26 cellular contexts compared by ENCODE assay signal in genomic region chr9:136341042-136341655, GRCh38. TPM values are rescaled to one million over a fixed set of nuclear protein-coding genes. Genes with fewer than 3 reads are reported as not detected.
DNase-seq lines count a peak whose midpoint lies in the region; ATAC-seq, FAIRE-seq and TF ChIP-seq lines count a peak whose summit lies in the region.
"Had no signal": no experiment of that assay in that cellular context is flagged by ENCODE, and none has a peak within 500 bp of the region (broad histone marks: within the 10 kb centered on the region; RNA-seq: fewer than 3 reads in every experiment).

No MANE protein-coding gene starts in this region.

- peaks cover 0 to 99% (median 82%) of the 10 kb centered on the region in 11 experiments; a peak in 18 of 22 replicates for H4K20me1 ChIP-seq in BLaER1 treated with 17β-estradiol and CSF1 and Interleukin-3, amounts not matched to agents 10 nM and 100 nM
- no peaks in the 10 kb centered on the region for H4K20me1 ChIP-seq in K562 (replicated peaks; ENCODE audit: control insufficient read depth, insufficient read depth, low read length)

- in situ Hi-C loops in K562 (cut with MboI), result loop anchor here (25.0 kb wide), 1 partner anchor 296 kb away; no protein-coding TSS in a partner anchor

- H4K91ac ChIP-seq in trophoblast cell (ENCODE audit: low read depth, low read length), result no peak overlapping the region

- H3K36me3 ChIP-seq in BLaER1 treated with 17β-estradiol and CSF1 and Interleukin-3, amounts not matched to agents 10 nM and 100 nM, result peaks cover 16 to 78% (median 59%) of the 10 kb centered on the region in 11 experiments; a peak in 21 of 22 replicates
- peaks cover 22% of the 10 kb centered on the region; the same call in 1 of the 3 replicates for H3K36me3 ChIP-seq in K562 (ENCODE audit: control insufficient read depth, insufficient read depth, low read length)
- H3K36me3 ChIP-seq in trophoblast cell (ENCODE audit: control insufficient read depth in 1 of 2, insufficient read depth in 2 of 2, low read length in 2 of 2), result peaks cover 34% of the 10 kb centered on the region in 2 experiments

- BruUV-seq in K562 (replicated peaks; lab: Mats Ljungman, UMichigan), result no TSS peak

- H3K27ac Mint-ChIP-seq in effector memory CD8-positive, alpha-beta T cell, result no peak overlapping the region
- H3K27ac Mint-ChIP-seq in nephron progenitor cell, result no peak overlapping the region
- H3K27ac Mint-ChIP-seq: CD8-positive, alpha-beta T cell; HFFc6 had no signal

- H4K12ac ChIP-seq in trophoblast cell (ENCODE audit: low read depth, low read length), result no peak overlapping the region

- peaks cover 0 to 1% of the 10 kb centered on the region in 2 donors for H3K4me1 Mint-ChIP-seq in effector memory CD8-positive, alpha-beta T cell (ENCODE audit: low read depth in 2 of 2)
- H3K4me1 Mint-ChIP-seq in nephron progenitor cell, result peaks cover 37% of the 10 kb centered on the region

- DNase-seq in K562 (ENCODE audit: extremely low read depth in 1 of 4, low spot score in 3 of 4) (no peak), right cardiac atrium (peak; percentile 72 to 90 (median 87)), trophoblast cell (peak; percentile 10 to 57), NCI-H2227 (lab: John Stamatoyannopoulos, UW; ENCODE audit: unreplicated experiment) (no peak), nephron progenitor cell (no peak)
- no peak for DNase-seq in effector memory CD8-positive, alpha-beta T cell
- DNase-seq: Calu3; CD8-positive, alpha-beta T cell; DMS53; EL; HFFc6; NCI-H1417; NCI-H1930; NCI-H345; NCI-H524 treated with DMSO at 0.1 percent for 48 hours; PC-3; RPMI8226 had no signal

- no peak overlapping the region for H3K4ac ChIP-seq in trophoblast cell (ENCODE audit: low read depth, low read length)

- no peak overlapping the region for H2AK5ac ChIP-seq in trophoblast cell (ENCODE audit: low read length)

- intact Hi-C loops in K562 (cut with micrococcal nuclease), result no loop called here
- intact Hi-C loops in right cardiac atrium (cut with DNase I), result no loop called here

- no peak for TF ChIP-seq RAD21 in K562 (CRISPR knock-in tag; conservative IDR thresholded peaks at IDR 0.05 in 1 of 2, IDR thresholded peaks at IDR 0.05 in 1 of 2)

- H3K9me1 ChIP-seq in K562 (ENCODE audit: control insufficient read depth, insufficient read depth, low read length), result peaks cover 4% of the 10 kb centered on the region

- FAIRE-seq in K562 (lab: Jason Lieb, UNC), result no peak
- FAIRE-seq: A204.1, GM12878, GM18507, H54 had no signal

- H3K36me3 Mint-ChIP-seq in effector memory CD8-positive, alpha-beta T cell (ENCODE audit: insufficient read depth), result no peaks in the 10 kb centered on the region
- H3K36me3 Mint-ChIP-seq in nephron progenitor cell (ENCODE audit: low read depth), result no peaks in the 10 kb centered on the region
- H3K36me3 Mint-ChIP-seq: CD8-positive, alpha-beta T cell had no signal

- no peaks in the 10 kb centered on the region for H3K27me3 Mint-ChIP-seq in effector memory CD8-positive, alpha-beta T cell
- H3K27me3 Mint-ChIP-seq in nephron progenitor cell (ENCODE audit: low read depth, poor library complexity), result no peaks in the 10 kb centered on the region

- H2AFZ ChIP-seq in K562 (ENCODE audit: low read depth, low read length) (no peak overlapping the region), trophoblast cell (ENCODE audit: insufficient read depth, low read length, poor library complexity) (no peak overlapping the region)

- no peak overlapping the region for H3K18ac ChIP-seq in trophoblast cell (ENCODE audit: low read length)

- H3K79me2 ChIP-seq in K562 (ENCODE audit: control insufficient read depth, insufficient read depth, low read length), result no peaks in the 10 kb centered on the region
- no peaks in the 10 kb centered on the region for H3K79me2 ChIP-seq in trophoblast cell (ENCODE audit: control insufficient read depth, insufficient read depth, low read length, poor library complexity)

- no peak for TF ChIP-seq POLR2A in K562 (conservative IDR thresholded peaks at IDR 0.05)

- H3K4me1 ChIP-seq in BLaER1 treated with 17β-estradiol and CSF1 and Interleukin-3, amounts not matched to agents 10 nM and 100 nM, result peaks cover 28 to 76% (median 66%) of the 10 kb centered on the region in 10 experiments
- H3K4me1 ChIP-seq in K562 (replicated peaks in 1 of 2; ENCODE audit: control insufficient read depth in 2 of 2, insufficient read depth in 2 of 2, low read length in 2 of 2) (peaks cover 16 to 96% of the 10 kb centered on the region in 2 experiments), right cardiac atrium (ENCODE audit: control insufficient read depth, insufficient read depth, low read length) (peaks cover 2% of the 10 kb centered on the region), trophoblast cell (ENCODE audit: control insufficient read depth in 1 of 2, insufficient read depth in 2 of 2, low read length in 2 of 2) (peaks cover 19 to 23% of the 10 kb centered on the region in 2 experiments)

- H3K27me3 ChIP-seq in BLaER1 treated with 17β-estradiol and CSF1 and Interleukin-3, amounts not matched to agents 10 nM and 100 nM, result no peaks in the 10 kb centered on the region
- no peaks in the 10 kb centered on the region for H3K27me3 ChIP-seq in K562 (ENCODE audit: control insufficient read depth in 2 of 2, insufficient read depth in 2 of 2, low read length in 2 of 2)
- H3K27me3 ChIP-seq in right cardiac atrium (ENCODE audit: control insufficient read depth, insufficient read depth), result no peaks in the 10 kb centered on the region
- H3K27me3 ChIP-seq in trophoblast cell (ENCODE audit: insufficient read depth, low read length), result no peaks in the 10 kb centered on the region
- H3K27me3 ChIP-seq: SJSA1 had no signal

- no peak overlapping the region for H4K8ac ChIP-seq in trophoblast cell (ENCODE audit: low read depth, low read length)

- no peak overlapping the region for H3K14ac ChIP-seq in trophoblast cell (ENCODE audit: low read length)

- POLR2A ChIA-PET in K562 (lab: Yijun Ruan, JAX), result interaction anchor here (0.6 to 1.0 kb wide), 3 partner anchors 19 to 109 kb away, joined by 3 to 4 read pairs (median 3); no protein-coding TSS in a partner anchor

- TF ChIP-seq EP300 in K562 (IDR thresholded peaks at IDR 0.05; ENCODE audit: low read length), result no peak

- CTCF ChIA-PET in K562 (lab: Yijun Ruan, JAX; ENCODE audit: low intra/inter-chr PET ratio), result interaction anchor here (1.1 kb wide), 1 partner anchor 60 kb away, joined by 3 read pairs; no protein-coding TSS in a partner anchor

- H3K4me3 ChIP-seq in BLaER1 treated with 17β-estradiol and CSF1 and Interleukin-3, amounts not matched to agents 10 nM and 100 nM, result no peak overlapping the region
- H3K4me3 ChIP-seq in K562 (no peak overlapping the region), right cardiac atrium (ENCODE audit: low read length) (no peak overlapping the region), trophoblast cell (ENCODE audit: low read depth, low read length) (no peak overlapping the region)
- H3K4me3 ChIP-seq: GM12878, SJSA1 had no signal

- TF ChIP-seq CTCF in K562 (IDR thresholded peaks at IDR 0.05 in 2 of 3, conservative IDR thresholded peaks at IDR 0.05 in 1 of 3; ENCODE audit: insufficient read depth in 2 of 3, low read depth in 1 of 3, low read length in 3 of 3) (peak in 1 of 3 experiments; percentile 29; a peak in 1 of 6 replicates), nephron progenitor cell (IDR thresholded peaks at IDR 0.05) (no peak)

- peak overlapping the region in 10 of 11 experiments; percentile 69 to 90 (median 84); a peak in 19 of 22 replicates for H3K4me2 ChIP-seq in BLaER1 treated with 17β-estradiol and CSF1 and Interleukin-3, amounts not matched to agents 10 nM and 100 nM
- no peak overlapping the region for H3K4me2 ChIP-seq in K562 (ENCODE audit: insufficient read depth, low read length)
- no peak overlapping the region for H3K4me2 ChIP-seq in trophoblast cell (ENCODE audit: low read length)
- H3K4me2 ChIP-seq: KMS-11 had no signal

- ATAC-seq in K562, result no peak
- ATAC-seq in right cardiac atrium, result peak; percentile 1 to 34
- no peak for ATAC-seq in effector memory CD8-positive, alpha-beta T cell (replicated peaks)
- ATAC-seq: CD8-positive, alpha-beta T cell; GM12878; PC-3 had no signal

- peak overlapping the region in 5 of 11 experiments; percentile 44 to 57 (median 47); a peak in 7 of 22 replicates for H3K9ac ChIP-seq in BLaER1 treated with 17β-estradiol and CSF1 and Interleukin-3, amounts not matched to agents 10 nM and 100 nM
- H3K9ac ChIP-seq in K562 (ENCODE audit: insufficient read depth in 1 of 2, low read depth in 2 of 2, low read length in 2 of 2) (no peak overlapping the region; a peak in 1 of 4 replicates), trophoblast cell (ENCODE audit: low read length) (no peak overlapping the region)
- H3K9ac ChIP-seq: KMS-11 had no signal

- H3K9me3 Mint-ChIP-seq in effector memory CD8-positive, alpha-beta T cell, result no peaks in the 10 kb centered on the region
- H3K9me3 Mint-ChIP-seq in nephron progenitor cell, result no peaks in the 10 kb centered on the region
- H3K9me3 Mint-ChIP-seq: CD8-positive, alpha-beta T cell; HFFc6 had no signal

- no peak overlapping the region for H2BK5ac ChIP-seq in trophoblast cell (ENCODE audit: low read depth, low read length, poor library complexity)

- no peaks in the 10 kb centered on the region for H3K9me3 ChIP-seq in BLaER1 treated with 17β-estradiol and CSF1 and Interleukin-3, amounts not matched to agents 10 nM and 100 nM (replicated peaks in 1 of 11)
- no peaks in the 10 kb centered on the region for H3K9me3 ChIP-seq in K562 (replicated peaks; ENCODE audit: control insufficient read depth, insufficient read depth, low read depth, low read length)
- no peaks in the 10 kb centered on the region for H3K9me3 ChIP-seq in right cardiac atrium (ENCODE audit: control insufficient read depth, low read length)
- no peaks in the 10 kb centered on the region for H3K9me3 ChIP-seq in trophoblast cell (ENCODE audit: insufficient read depth, low read depth, low read length)
- H3K9me3 ChIP-seq: SJSA1 had no signal

- H3K27ac ChIP-seq in BLaER1 treated with 17β-estradiol and CSF1 and Interleukin-3, amounts not matched to agents 10 nM and 100 nM, result peak overlapping the region in 1 of 11 experiments; percentile 40; a peak in 2 of 22 replicates
- H3K27ac ChIP-seq in K562 (ENCODE audit: extremely low read depth, low read depth, low read length) (no peak overlapping the region), right cardiac atrium (ENCODE audit: low read length) (peak overlapping the region; percentile 21), trophoblast cell (ENCODE audit: low read depth, low read length) (no peak overlapping the region)
- H3K27ac ChIP-seq: KMS-11, SJSA1 had no signal

- no peak overlapping the region for H2BK120ac ChIP-seq in trophoblast cell (ENCODE audit: insufficient read depth, low read length, poor library complexity)

- H2BK12ac ChIP-seq in trophoblast cell (ENCODE audit: low read length), result no peak overlapping the region

- no peak overlapping the region for H3K23ac ChIP-seq in trophoblast cell (ENCODE audit: low read length)

- no peak overlapping the region for H3K4me3 Mint-ChIP-seq in effector memory CD8-positive, alpha-beta T cell
- H3K4me3 Mint-ChIP-seq in nephron progenitor cell, result no peak overlapping the region
- H3K4me3 Mint-ChIP-seq: CD8-positive, alpha-beta T cell; HFFc6 had no signal

- 61% methylated on average over 16 of the region's 18 CpGs for WGBS in K562 (ENCODE audit: insufficient coverage, low coverage, missing lambda C conversion rate)
- 60% methylated on average over 18 of the region's 18 CpGs for WGBS in right cardiac atrium
- WGBS in trophoblast cell (ENCODE audit: extremely low coverage, insufficient coverage, insufficient read length), result no CpG with 5 or more reads among the region's 18 CpGs

- H3K79me1 ChIP-seq in trophoblast cell (ENCODE audit: low read length), result peaks cover 3% of the 10 kb centered on the region

RNA-seq across cellular contexts. Expression of gene GPSM1, which starts 13.8 kb away (rescaled TPM):
- total RNA-seq in K562 (2011; cell fraction: chromatin; rRNA removed; ENCODE audit: low replicate concordance), result 13.9 and 58.1 TPM in 2 replicates
- 30.3 and 36.2 TPM in 2 replicates for total RNA-seq in K562 (2011; cell fraction: nucleolus; rRNA removed)
- 16.3 and 19.9 TPM in 2 replicates for total RNA-seq in K562 (2011; cell fraction: nucleoplasm; rRNA removed)
- total RNA-seq in K562 (2014; rRNA removed) (12.7 and 16.0 TPM in 2 replicates), K562 (2014; rRNA removed; fragmentation: Illumina TruSeq; extraction: Trizol) (0.54 and 0.76 TPM in 2 replicates), K562 (2015; rRNA removed; fragmentation: Illumina TruSeq; extraction: Trizol) (3.1 and 4.1 TPM in 2 replicates), K562 (2021) (12.4 and 14.2 TPM in 2 replicates), right cardiac atrium (10 to 100 TPM; 46.3 to 90.6 (median 71.6) TPM)
- polyA plus RNA-seq in K562 (2011; rRNA removed) (5.4 and 6.7 TPM in 2 replicates), K562 (2014; fragmentation: Illumina TruSeq; extraction: Trizol) (1.9 and 5.2 TPM in 2 replicates), K562 (2014; fragmentation: Nextera tagmentation; extraction: Ambion mirVana) (under 1 TPM; 0.04 to 0.10 TPM), K562 (2014; rRNA removed) (9.2 and 10.1 TPM in 2 replicates), right cardiac atrium (73.3 TPM)
- 5.4 and 23.3 TPM in 2 replicates for polyA plus RNA-seq in K562 (2011; cell fraction: cytosol; rRNA removed)
- polyA plus RNA-seq in K562 (2011; cell fraction: nucleus; rRNA removed), result 21.3 and 47.7 TPM in 2 replicates
- polyA plus RNA-seq in K562 (2012), result 5.3 and 13.8 TPM in 2 replicates
- polyA minus RNA-seq in K562 (2011; rRNA and poly(A)+ RNA removed), result 1.4 and 3.0 TPM in 2 replicates
- 7.8 and 9.2 TPM in 2 replicates for polyA minus RNA-seq in K562 (2011; cell fraction: cytosol; rRNA and poly(A)+ RNA removed)
- 12.7 and 13.3 TPM in 2 replicates for polyA minus RNA-seq in K562 (2011; cell fraction: nucleus; rRNA and poly(A)+ RNA removed)
- polyA plus RNA-seq in trophoblast cell (2013), result 17.8 and 18.5 TPM in 2 replicates

RNA-seq across cellular contexts. Expression of gene DNLZ, which starts 22.4 kb away (rescaled TPM):
- 3.5 and 12.0 TPM in 2 replicates for total RNA-seq in K562 (2011; cell fraction: chromatin; rRNA removed; ENCODE audit: low replicate concordance)
- total RNA-seq in K562 (2011; cell fraction: nucleolus; rRNA removed), result 9.3 and 11.7 TPM in 2 replicates
- total RNA-seq in K562 (2011; cell fraction: nucleoplasm; rRNA removed), result 3.4 and 4.8 TPM in 2 replicates
- total RNA-seq in K562 (2014; rRNA removed), result 44.6 and 56.7 TPM in 2 replicates
- 2.2 and 3.4 TPM in 2 replicates for total RNA-seq in K562 (2014; rRNA removed; fragmentation: Illumina TruSeq; extraction: Trizol)
- 10.0 and 10.8 TPM in 2 replicates for total RNA-seq in K562 (2015; rRNA removed; fragmentation: Illumina TruSeq; extraction: Trizol)
- total RNA-seq in K562 (2021), result 25.6 and 25.8 TPM in 2 replicates
- 3.1 and 3.2 TPM in 2 replicates for polyA plus RNA-seq in K562 (2011; rRNA removed)
- polyA plus RNA-seq in K562 (2011; cell fraction: cytosol; rRNA removed), result 7.6 and 27.3 TPM in 2 replicates
- polyA plus RNA-seq in K562 (2011; cell fraction: nucleus; rRNA removed), result 4.2 and 7.4 TPM in 2 replicates
- polyA plus RNA-seq in K562 (2012), result 8.5 and 15.9 TPM in 2 replicates
- 2.2 and 4.2 TPM in 2 replicates for polyA plus RNA-seq in K562 (2014; fragmentation: Illumina TruSeq; extraction: Trizol)
- under 1 TPM; 0.17 to 0.36 TPM for polyA plus RNA-seq in K562 (2014; fragmentation: Nextera tagmentation; extraction: Ambion mirVana)
- polyA plus RNA-seq in K562 (2014; rRNA removed), result 22.1 and 29.8 TPM in 2 replicates
- 0.28 TPM in 1 of 2 replicates, not detected in the other for polyA minus RNA-seq in K562 (2011; rRNA and poly(A)+ RNA removed)
- 2.6 and 3.4 TPM in 2 replicates for polyA minus RNA-seq in K562 (2011; cell fraction: cytosol; rRNA and poly(A)+ RNA removed)
- polyA minus RNA-seq in K562 (2011; cell fraction: nucleus; rRNA and poly(A)+ RNA removed), result 2.9 and 3.6 TPM in 2 replicates
- 10 to 100 TPM; 15.2 to 24.9 (median 22.2) TPM for total RNA-seq in right cardiac atrium
- 17.1 TPM for polyA plus RNA-seq in right cardiac atrium
- 8.7 and 10.1 TPM in 2 replicates for polyA plus RNA-seq in trophoblast cell (2013)

RNA-seq across cellular contexts. Expression of gene CARD9, which starts 32.3 kb away (rescaled TPM):
- 37.4 and 149 TPM in 2 replicates for total RNA-seq in K562 (2011; cell fraction: chromatin; rRNA removed; ENCODE audit: low replicate concordance)
- 92.6 and 92.9 TPM in 2 replicates for total RNA-seq in K562 (2011; cell fraction: nucleolus; rRNA removed)
- total RNA-seq in K562 (2011; cell fraction: nucleoplasm; rRNA removed), result 39.7 and 46.5 TPM in 2 replicates
- total RNA-seq in K562 (2014; rRNA removed), result 37.6 and 40.1 TPM in 2 replicates
- 3.5 and 3.6 TPM in 2 replicates for total RNA-seq in K562 (2014; rRNA removed; fragmentation: Illumina TruSeq; extraction: Trizol)
- total RNA-seq in K562 (2015; rRNA removed; fragmentation: Illumina TruSeq; extraction: Trizol), result 14.6 and 15.8 TPM in 2 replicates
- 35.6 and 42.7 TPM in 2 replicates for total RNA-seq in K562 (2021)
- 9.7 and 27.8 TPM in 2 replicates for polyA plus RNA-seq in K562 (2011; rRNA removed)
- 10.5 and 13.4 TPM in 2 replicates for polyA plus RNA-seq in K562 (2011; cell fraction: cytosol; rRNA removed)
- polyA plus RNA-seq in K562 (2011; cell fraction: nucleus; rRNA removed), result 231 and 234 TPM in 2 replicates
- polyA plus RNA-seq in K562 (2012), result 21.9 and 61.0 TPM in 2 replicates
- 4.7 and 13.2 TPM in 2 replicates for polyA plus RNA-seq in K562 (2014; fragmentation: Illumina TruSeq; extraction: Trizol)
- 1 to 10 TPM; 1.7 to 2.0 TPM for polyA plus RNA-seq in K562 (2014; fragmentation: Nextera tagmentation; extraction: Ambion mirVana)
- polyA plus RNA-seq in K562 (2014; rRNA removed), result 40.4 and 53.0 TPM in 2 replicates
- polyA minus RNA-seq in K562 (2011; rRNA and poly(A)+ RNA removed), result 4.8 and 5.0 TPM in 2 replicates
- polyA minus RNA-seq in K562 (2011; cell fraction: cytosol; rRNA and poly(A)+ RNA removed), result 7.2 and 12.8 TPM in 2 replicates
- 25.8 and 55.4 TPM in 2 replicates for polyA minus RNA-seq in K562 (2011; cell fraction: nucleus; rRNA and poly(A)+ RNA removed)
- total RNA-seq in right cardiac atrium, result 1 to 10 TPM in 2 of 4 donors, under 1 TPM in 2; 0.76 to 2.1 (median 1.0) TPM
- 0.68 TPM for polyA plus RNA-seq in right cardiac atrium
- polyA plus RNA-seq in trophoblast cell (2013), result 0.55 and 0.61 TPM in 2 replicates

RNA-seq across cellular contexts. Expression of gene CCDC187, which starts 37.3 kb away (rescaled TPM):
- 0.53 TPM in 1 of 2 replicates, not detected in the other for total RNA-seq in K562 (2011; cell fraction: chromatin; rRNA removed; ENCODE audit: low replicate concordance)
- total RNA-seq in K562 (2011; cell fraction: nucleolus; rRNA removed), result 0.13 and 0.33 TPM in 2 replicates
- total RNA-seq in K562 (2011; cell fraction: nucleoplasm; rRNA removed), result 0.15 and 0.46 TPM in 2 replicates
- total RNA-seq in K562 (2014; rRNA removed) (not detected in 2 replicates), K562 (2014; rRNA removed; fragmentation: Illumina TruSeq; extraction: Trizol) (not detected in 2 replicates), K562 (2015; rRNA removed; fragmentation: Illumina TruSeq; extraction: Trizol) (not detected in 2 replicates), K562 (2021) (0.02 TPM in 1 of 2 replicates, not detected in the other), right cardiac atrium (not detected)
- polyA plus RNA-seq in K562 (2011; rRNA removed) (not detected in 2 replicates), K562 (2014; fragmentation: Illumina TruSeq; extraction: Trizol) (not detected in 2 replicates), K562 (2014; fragmentation: Nextera tagmentation; extraction: Ambion mirVana) (not detected), K562 (2014; rRNA removed) (not detected in 2 replicates), right cardiac atrium (not detected)
- polyA plus RNA-seq in K562 (2011; cell fraction: cytosol; rRNA removed), result 0.07 TPM in 1 of 2 replicates, not detected in the other
- 0.01 and 0.40 TPM in 2 replicates for polyA plus RNA-seq in K562 (2011; cell fraction: nucleus; rRNA removed)
- 0.04 TPM in 1 of 2 replicates, not detected in the other for polyA plus RNA-seq in K562 (2012)
- not detected in 2 replicates for polyA minus RNA-seq in K562 (2011; rRNA and poly(A)+ RNA removed)
- polyA minus RNA-seq in K562 (2011; cell fraction: cytosol; rRNA and poly(A)+ RNA removed), result not detected in 2 replicates
- polyA minus RNA-seq in K562 (2011; cell fraction: nucleus; rRNA and poly(A)+ RNA removed), result 0.11 and 0.27 TPM in 2 replicates
- polyA plus RNA-seq in trophoblast cell (2013), result 0.04 TPM in 2 replicates
- total RNA-seq: HFFc6, M059J, SJSA1 had no signal
- polyA plus RNA-seq: BJ had no signal

RNA-seq across cellular contexts. Expression of gene SNAPC4, which starts 58.8 kb away (rescaled TPM):
- total RNA-seq in K562 (2011; cell fraction: chromatin; rRNA removed; ENCODE audit: low replicate concordance), result 42.9 and 79.4 TPM in 2 replicates
- 32.0 TPM in 2 replicates for total RNA-seq in K562 (2011; cell fraction: nucleolus; rRNA removed)
- 23.1 and 26.3 TPM in 2 replicates for total RNA-seq in K562 (2011; cell fraction: nucleoplasm; rRNA removed)
- total RNA-seq in K562 (2014; rRNA removed), result 14.4 and 15.8 TPM in 2 replicates
- 7.1 and 8.8 TPM in 2 replicates for total RNA-seq in K562 (2014; rRNA removed; fragmentation: Illumina TruSeq; extraction: Trizol)
- 9.3 and 11.1 TPM in 2 replicates for total RNA-seq in K562 (2015; rRNA removed; fragmentation: Illumina TruSeq; extraction: Trizol)
- total RNA-seq in K562 (2021), result 17.1 and 18.7 TPM in 2 replicates
- 4.4 and 4.5 TPM in 2 replicates for polyA plus RNA-seq in K562 (2011; rRNA removed)
- polyA plus RNA-seq in K562 (2011; cell fraction: cytosol; rRNA removed), result 3.2 and 7.4 TPM in 2 replicates
- 16.1 and 32.6 TPM in 2 replicates for polyA plus RNA-seq in K562 (2011; cell fraction: nucleus; rRNA removed)
- polyA plus RNA-seq in K562 (2012), result 9.7 and 10.5 TPM in 2 replicates
- 8.8 and 9.0 TPM in 2 replicates for polyA plus RNA-seq in K562 (2014; fragmentation: Illumina TruSeq; extraction: Trizol)
- polyA plus RNA-seq in K562 (2014; fragmentation: Nextera tagmentation; extraction: Ambion mirVana), result under 1 TPM; 0.21 to 0.46 TPM
- polyA plus RNA-seq in K562 (2014; rRNA removed), result 18.7 and 21.8 TPM in 2 replicates
- polyA minus RNA-seq in K562 (2011; rRNA and poly(A)+ RNA removed), result 6.7 and 10.2 TPM in 2 replicates
- polyA minus RNA-seq in K562 (2011; cell fraction: cytosol; rRNA and poly(A)+ RNA removed), result 6.1 and 7.4 TPM in 2 replicates
- polyA minus RNA-seq in K562 (2011; cell fraction: nucleus; rRNA and poly(A)+ RNA removed), result 8.3 and 11.7 TPM in 2 replicates
- 1 to 10 TPM; 3.2 to 4.4 (median 3.9) TPM for total RNA-seq in right cardiac atrium
- 3.7 TPM for polyA plus RNA-seq in right cardiac atrium
- polyA plus RNA-seq in trophoblast cell (2013), result 6.8 and 7.2 TPM in 2 replicates

Comparison
In these comparisons a context has a peak if more than half of its experiments do, and no peak if none do; other contexts are left out.
1. H3K4me2 ChIP-seq: peak in BLaER1 treated with 17β-estradiol and CSF1 and Interleukin-3, amounts not matched to agents 10 nM and 100 nM (10 of 11); none in K562 (single experiment) and trophoblast cell (single experiment).
2. ATAC-seq: peak in right cardiac atrium (2 of 2); none in K562 (single experiment) and effector memory CD8-positive, alpha-beta T cell (single experiment).
3. DNase-seq: peak in right cardiac atrium (3 of 3) and trophoblast cell (2 of 2); none in K562 (0 of 4), effector memory CD8-positive, alpha-beta T cell (0 of 3), NCI-H2227 (single experiment) and nephron progenitor cell (single experiment).